ENCODE assay signal across 1 cellular context in genomic region chr3:128725932-128726690, GRCh38.
TF ChIP-seq lines count a peak whose summit lies in the region.

RAB7A (plus strand) TSS chr3:128726183; CDS start chr3:128795368, 69,185 bp downstream.

TF ChIP-seq in HepG2, 621 proteins besides CTCF, POLR2A, EP300 and RAD21 (continued from another document and continues in another):
- TF ChIP-seq ELF3 (CRISPR knock-in tag; IDR thresholded peaks at IDR 0.05), result peak; percentile 78; the same call in 1 of the 2 replicates
- no peak for TF ChIP-seq SP1 (IDR thresholded peaks at IDR 0.05)
- TF ChIP-seq SP1 (CRISPR knock-in tag; IDR thresholded peaks at IDR 0.05), result peak; percentile 71
- TF ChIP-seq FOXO4 (CRISPR knock-in tag; conservative IDR thresholded peaks at IDR 0.05), result no peak
- TF ChIP-seq RXRB (CRISPR knock-in tag; IDR thresholded peaks at IDR 0.05; ENCODE audit: borderline replicate concordance), result peak; percentile 73
- TF ChIP-seq ZNF709 (CRISPR knock-in tag; IDR thresholded peaks at IDR 0.05), result peak; percentile 84
- 0 out of 2 replicates have a peak, but pooled peaks have one; percentile 19 for TF ChIP-seq ZNF124 (CRISPR knock-in tag; IDR thresholded peaks at IDR 0.05)
- no peak; the same call in 1 of the 2 replicates for TF ChIP-seq ZSCAN29 (CRISPR knock-in tag; conservative IDR thresholded peaks at IDR 0.05)
- peak; percentile 22; the same call in 1 of the 2 replicates for TF ChIP-seq NFKBIZ (CRISPR knock-in tag; IDR thresholded peaks at IDR 0.05)
- peak; percentile 65 for TF ChIP-seq FOXP4 (CRISPR knock-in tag; IDR thresholded peaks at IDR 0.05)
- no peak for TF ChIP-seq ZUFSP (CRISPR knock-in tag; IDR thresholded peaks at IDR 0.05; ENCODE audit: borderline replicate concordance)
- no peak for TF ChIP-seq KLF13 (CRISPR knock-in tag; IDR thresholded peaks at IDR 0.05)
- TF ChIP-seq TRAFD1 (CRISPR knock-in tag; IDR thresholded peaks at IDR 0.05; ENCODE audit: borderline replicate concordance), result no peak
- TF ChIP-seq SYNCRIP (IDR thresholded peaks at IDR 0.05; ENCODE audit: insufficient read depth, low read depth, low read length), result no peak
- TF ChIP-seq EZH2 (conservative IDR thresholded peaks at IDR 0.05; ENCODE audit: low read depth, low read length), result no peak
- TF ChIP-seq ZNF75D (CRISPR knock-in tag; IDR thresholded peaks at IDR 0.05; ENCODE audit: borderline replicate concordance), result peak; percentile 65; the same call in 1 of the 2 replicates
- no peak for TF ChIP-seq ZNF660 (CRISPR knock-in tag; IDR thresholded peaks at IDR 0.05; ENCODE audit: borderline replicate concordance, low read depth)
- peak; percentile 48; the same call in 1 of the 2 replicates for TF ChIP-seq HOXA5 (CRISPR knock-in tag; IDR thresholded peaks at IDR 0.05)
- TF ChIP-seq YY1 (IDR thresholded peaks at IDR 0.05; ENCODE audit: insufficient read depth, insufficient replicate concordance, low read depth, low read length), result peak; percentile 100
- peak; percentile 92; the same call in 1 of the 2 replicates for TF ChIP-seq SAP130 (CRISPR knock-in tag; IDR thresholded peaks at IDR 0.05; ENCODE audit: low read depth)
- TF ChIP-seq ZNF614 (CRISPR knock-in tag; IDR thresholded peaks at IDR 0.05; ENCODE audit: borderline replicate concordance), result peak; percentile 43; the same call in 1 of the 2 replicates
- TF ChIP-seq NPAS2 (CRISPR knock-in tag; IDR thresholded peaks at IDR 0.05; ENCODE audit: borderline replicate concordance), result no peak
- peak; percentile 95 for TF ChIP-seq GMEB1 (CRISPR knock-in tag; IDR thresholded peaks at IDR 0.05; ENCODE audit: borderline replicate concordance)
- no peak for TF ChIP-seq PLSCR1 (CRISPR knock-in tag; IDR thresholded peaks at IDR 0.05; ENCODE audit: borderline replicate concordance)
- TF ChIP-seq IRF1 (CRISPR knock-in tag; IDR thresholded peaks at IDR 0.05; ENCODE audit: low read depth), result no peak
- TF ChIP-seq CBX1 (IDR thresholded peaks at IDR 0.05; ENCODE audit: low read depth), result peak; percentile 22
- no peak for TF ChIP-seq AKAP8 (CRISPR knock-in tag; IDR thresholded peaks at IDR 0.05)
- peak; percentile 54; the same call in 1 of the 2 replicates for TF ChIP-seq ZBTB7B (CRISPR knock-in tag; IDR thresholded peaks at IDR 0.05)
- TF ChIP-seq IRF2 (CRISPR knock-in tag; IDR thresholded peaks at IDR 0.05), result peak; percentile 74; the same call in 1 of the 2 replicates
- peak; percentile 70; the same call in 1 of the 2 replicates for TF ChIP-seq ZNF552 (CRISPR knock-in tag; IDR thresholded peaks at IDR 0.05; ENCODE audit: borderline replicate concordance)
- peak; percentile 61 for TF ChIP-seq TFDP2 (CRISPR knock-in tag; IDR thresholded peaks at IDR 0.05)
- TF ChIP-seq ZSCAN9 (CRISPR knock-in tag; IDR thresholded peaks at IDR 0.05; ENCODE audit: borderline replicate concordance), result peak; percentile 48; the same call in 1 of the 2 replicates
- TF ChIP-seq ZBTB33 (CRISPR knock-in tag; IDR thresholded peaks at IDR 0.05), result no peak
- no peak for TF ChIP-seq ZNF263 (CRISPR knock-in tag; IDR thresholded peaks at IDR 0.05)
- peak; percentile 55; the same call in 1 of the 2 replicates for TF ChIP-seq KDM3A (CRISPR knock-in tag; IDR thresholded peaks at IDR 0.05; ENCODE audit: low read depth)
- no peak for TF ChIP-seq ZHX1 (CRISPR knock-in tag; IDR thresholded peaks at IDR 0.05; ENCODE audit: low read depth)
- peak; percentile 46; the same call in 1 of the 2 replicates for TF ChIP-seq MLX (CRISPR knock-in tag; IDR thresholded peaks at IDR 0.05)
- no peak for TF ChIP-seq ZSCAN20 (CRISPR knock-in tag; IDR thresholded peaks at IDR 0.05; ENCODE audit: borderline replicate concordance)
- peak; percentile 91; the same call in 1 of the 2 replicates for TF ChIP-seq ZNF792 (CRISPR knock-in tag; IDR thresholded peaks at IDR 0.05)
- no peak for TF ChIP-seq TCF7 (IDR thresholded peaks at IDR 0.05; ENCODE audit: low read depth)
- peak; percentile 87 for TF ChIP-seq ETV5 (CRISPR knock-in tag; IDR thresholded peaks at IDR 0.05; ENCODE audit: borderline replicate concordance)
- TF ChIP-seq SKI (IDR thresholded peaks at IDR 0.05; ENCODE audit: partially characterized antibody), result peak; percentile 67
- TF ChIP-seq ZNF235 (CRISPR knock-in tag; IDR thresholded peaks at IDR 0.05; ENCODE audit: borderline replicate concordance), result no peak; the same call in none of the 2 replicates
- peak; percentile 25; the same call in 1 of the 2 replicates for TF ChIP-seq FOXC1 (CRISPR knock-in tag; IDR thresholded peaks at IDR 0.05; ENCODE audit: borderline replicate concordance)
- TF ChIP-seq KDM5B (CRISPR knock-in tag; IDR thresholded peaks at IDR 0.05; ENCODE audit: borderline replicate concordance), result peak; percentile 83; the same call in 1 of the 2 replicates
- no peak for TF ChIP-seq IKZF4 (CRISPR knock-in tag; IDR thresholded peaks at IDR 0.05; ENCODE audit: borderline replicate concordance, low read depth, not compliant biosample characterization)
- TF ChIP-seq ZNF292 (CRISPR knock-in tag; IDR thresholded peaks at IDR 0.05; ENCODE audit: borderline replicate concordance, low read depth), result 0 out of 2 replicates have a peak, but pooled peaks have one; percentile 13
